ENCODE assay signal across 8 cellular contexts in genomic region chr2:15939854-15940660, GRCh38. TPM values are rescaled to one million over a fixed set of nuclear protein-coding genes. Genes with fewer than 3 reads are reported as not detected.
DNase-seq lines count a peak whose midpoint lies in the region; ATAC-seq and TF ChIP-seq lines count a peak whose summit lies in the region.

MYCN (plus strand) TSS chr2:15940550; CDS start chr2:15942065, 1,515 bp downstream.

- H4K5ac ChIP-seq in mesendoderm (ENCODE audit: low read length) = no peak within 1 kb of the TSS

- peaks cover 10% of the 10 kb centered on the region for H3K27me3 Mint-ChIP-seq in endodermal cell (ENCODE audit: insufficient read depth)
- peaks cover 60 to 81% of the 10 kb centered on the region in 2 donors for H3K27me3 Mint-ChIP-seq in stimulated activated naive B cell treated with anti-CD40 and anti-IgM and Interleukin-4, amounts not matched to agents 10 μg/mL and 1 μg/mL and 100 μg/mL, for 72 hours

- H3K4me2 ChIP-seq in BLaER1 treated with 17β-estradiol and CSF1 and Interleukin-3, amounts not matched to agents 10 nM and 100 nM = peak within 1 kb of the TSS; percentile 97 to 100 (median 99)
- H3K4me2 ChIP-seq in mesendoderm (ENCODE audit: low read length) = peak within 1 kb of the TSS; percentile 89

- H3K9ac ChIP-seq in BLaER1 treated with 17β-estradiol and CSF1 and Interleukin-3, amounts not matched to agents 10 nM and 100 nM = peak within 1 kb of the TSS in 10 of 11 experiments; percentile 5 to 75 (median 65); a peak in 20 of 22 replicates
- H3K9ac ChIP-seq in endodermal cell (ENCODE audit: extremely low read depth, low read length, poor library complexity, severe bottlenecking) (peak within 1 kb of the TSS; percentile 64), mesendoderm (ENCODE audit: low read length) (peak within 1 kb of the TSS; percentile 90)

- ATAC-seq in GM21390 (IDR thresholded peaks at IDR 0.05; ENCODE audit: unreplicated experiment) (peak; percentile 14), GM19395 (IDR thresholded peaks at IDR 0.05; ENCODE audit: unreplicated experiment) (no peak)
- peak; percentile 39 to 40 for ATAC-seq in stimulated activated naive B cell treated with anti-CD40 and anti-IgM and Interleukin-4, amounts not matched to agents 10 μg/mL and 1 μg/mL and 100 μg/mL, for 72 hours (replicated peaks)

- no peaks in the 10 kb centered on the region for H3K36me3 ChIP-seq in BLaER1 treated with 17β-estradiol and CSF1 and Interleukin-3, amounts not matched to agents 10 nM and 100 nM
- H3K36me3 ChIP-seq in endodermal cell (ENCODE audit: control insufficient read depth, insufficient read depth, low read length) (peaks cover 5% of the 10 kb centered on the region), mesendoderm (ENCODE audit: control insufficient read depth, insufficient read depth, low read length) (no peaks in the 10 kb centered on the region)

- peak within 1 kb of the TSS; percentile 97 for H3K4me3 Mint-ChIP-seq in endodermal cell
- peak within 1 kb of the TSS; percentile 56 to 80 for H3K4me3 Mint-ChIP-seq in stimulated activated naive B cell treated with anti-CD40 and anti-IgM and Interleukin-4, amounts not matched to agents 10 μg/mL and 1 μg/mL and 100 μg/mL, for 72 hours

- WGBS in endodermal cell (ENCODE audit: insufficient coverage in 1 of 2, insufficient read length in 1 of 2), 2 experiments = 0% methylated on average over 22 to 45 of the region's 47 CpGs
- WGBS in mesendoderm (ENCODE audit: extremely low coverage, insufficient coverage, low lambda C conversion rate) = no CpG with 5 or more reads among the region's 47 CpGs

- peak within 1 kb of the TSS; percentile 81 for H2BK5ac ChIP-seq in mesendoderm (ENCODE audit: low read length)

- peaks cover 17% of the 10 kb centered on the region for H3K4me1 Mint-ChIP-seq in endodermal cell
- H3K4me1 Mint-ChIP-seq in stimulated activated naive B cell treated with anti-CD40 and anti-IgM and Interleukin-4, amounts not matched to agents 10 μg/mL and 1 μg/mL and 100 μg/mL, for 72 hours = peaks cover 12 to 34% of the 10 kb centered on the region in 2 donors

- H3K79me2 ChIP-seq in mesendoderm (ENCODE audit: control insufficient read depth, insufficient read depth, low read length) = peaks cover 45% of the 10 kb centered on the region

- peak within 1 kb of the TSS in 8 of 11 experiments; percentile 28 to 59 (median 46); a peak in 10 of 22 replicates for H3K27ac ChIP-seq in BLaER1 treated with 17β-estradiol and CSF1 and Interleukin-3, amounts not matched to agents 10 nM and 100 nM
- H3K27ac ChIP-seq in endodermal cell (ENCODE audit: low read depth, low read length) (peak within 1 kb of the TSS; percentile 98), mesendoderm (ENCODE audit: low read depth, low read length) (peak within 1 kb of the TSS; percentile 27)

- TF ChIP-seq CTCF in endodermal cell (conservative IDR thresholded peaks at IDR 0.05) = peak; percentile 23

- no peak within 1 kb of the TSS for H3K23ac ChIP-seq in mesendoderm (ENCODE audit: low read length)

- H2BK15ac ChIP-seq in mesendoderm (replicated peaks; ENCODE audit: low read depth) = no peak within 1 kb of the TSS

- H3K18ac ChIP-seq in mesendoderm (ENCODE audit: low read length) = peak within 1 kb of the TSS; percentile 98

- peak within 1 kb of the TSS; percentile 58 to 72 (median 66) for H3K4me3 ChIP-seq in BLaER1 treated with 17β-estradiol and CSF1 and Interleukin-3, amounts not matched to agents 10 nM and 100 nM
- H3K4me3 ChIP-seq in endodermal cell (ENCODE audit: low read length) (peak within 1 kb of the TSS; percentile 87), mesendoderm (ENCODE audit: low read length) (peak within 1 kb of the TSS; percentile 85)

- no peak within 1 kb of the TSS for H2AK5ac ChIP-seq in mesendoderm (ENCODE audit: low read length)

- peaks cover 33 to 53% (median 40%) of the 10 kb centered on the region in 11 experiments for H3K27me3 ChIP-seq in BLaER1 treated with 17β-estradiol and CSF1 and Interleukin-3, amounts not matched to agents 10 nM and 100 nM
- peaks cover 11% of the 10 kb centered on the region for H3K27me3 ChIP-seq in endodermal cell (ENCODE audit: control insufficient read depth, insufficient read depth, low read length, poor library complexity, severe bottlenecking)
- no peaks in the 10 kb centered on the region for H3K27me3 ChIP-seq in mesendoderm (ENCODE audit: insufficient read depth, low read length, poor library complexity)

- no peak within 1 kb of the TSS for H4K8ac ChIP-seq in mesendoderm (ENCODE audit: low read depth, low read length)

- H2BK120ac ChIP-seq in mesendoderm (ENCODE audit: low read depth, low read length) = peak within 1 kb of the TSS; percentile 29

- H3K56ac ChIP-seq in mesendoderm (ENCODE audit: low read length) = peak within 1 kb of the TSS; percentile 95

- DNase-seq in NCI-H146 treated with DMSO at 0.1 percent for 48 hours (lab: John Stamatoyannopoulos, UW; ENCODE audit: unreplicated experiment) (peak; percentile 81), endodermal cell (peak; percentile 96), mesendoderm (peak; percentile 98)
- DNase-seq in activated CD4-positive, alpha-beta T cell treated with anti-CD3 and anti-CD28 coated beads for 48 hours = peak; percentile 63
- peak; percentile 33 for DNase-seq in stimulated activated naive B cell treated with anti-CD40 and anti-IgM and Interleukin-4, amounts not matched to agents 10 μg/mL and 1 μg/mL and 100 μg/mL, for 72 hours

- peak within 1 kb of the TSS; percentile 96 for H3K27ac Mint-ChIP-seq in endodermal cell
- H3K27ac Mint-ChIP-seq in stimulated activated naive B cell treated with anti-CD40 and anti-IgM and Interleukin-4, amounts not matched to agents 10 μg/mL and 1 μg/mL and 100 μg/mL, for 72 hours = no peak within 1 kb of the TSS

- H3K9me3 Mint-ChIP-seq in endodermal cell = no peaks in the 10 kb centered on the region
- H3K9me3 Mint-ChIP-seq in stimulated activated naive B cell treated with anti-CD40 and anti-IgM and Interleukin-4, amounts not matched to agents 10 μg/mL and 1 μg/mL and 100 μg/mL, for 72 hours = no peaks in the 10 kb centered on the region

- no peaks in the 10 kb centered on the region for H3K9me3 ChIP-seq in BLaER1 treated with 17β-estradiol and CSF1 and Interleukin-3, amounts not matched to agents 10 nM and 100 nM (replicated peaks in 1 of 11)
- H3K9me3 ChIP-seq in endodermal cell (ENCODE audit: control insufficient read depth, low read length) = no peaks in the 10 kb centered on the region

- H3K36me3 Mint-ChIP-seq in endodermal cell (ENCODE audit: low read depth) = peaks cover 22% of the 10 kb centered on the region
- no peaks in the 10 kb centered on the region for H3K36me3 Mint-ChIP-seq in stimulated activated naive B cell treated with anti-CD40 and anti-IgM and Interleukin-4, amounts not matched to agents 10 μg/mL and 1 μg/mL and 100 μg/mL, for 72 hours

- H4K20me1 ChIP-seq in BLaER1 treated with 17β-estradiol and CSF1 and Interleukin-3, amounts not matched to agents 10 nM and 100 nM = peaks cover 0 to 32% (median 26%) of the 10 kb centered on the region in 11 experiments; a peak in 13 of 22 replicates

- peak within 1 kb of the TSS; percentile 93 for H3K4ac ChIP-seq in mesendoderm (ENCODE audit: low read depth, low read length)

- peaks cover 2% of the 10 kb centered on the region for H3K79me1 ChIP-seq in mesendoderm (ENCODE audit: low read length)

- peaks cover 20 to 50% (median 44%) of the 10 kb centered on the region in 10 experiments for H3K4me1 ChIP-seq in BLaER1 treated with 17β-estradiol and CSF1 and Interleukin-3, amounts not matched to agents 10 nM and 100 nM
- H3K4me1 ChIP-seq in endodermal cell (ENCODE audit: control insufficient read depth, insufficient read depth, low read length) (no peaks in the 10 kb centered on the region), mesendoderm (ENCODE audit: control insufficient read depth, low read depth, low read length) (peaks cover 2% of the 10 kb centered on the region)

RNA-seq across cellular contexts. Expression of gene MYCN, which starts in this region (rescaled TPM):
- 10 to 100 TPM; 36.8 to 52.3 TPM for total RNA-seq in endodermal cell
- 75.7 TPM for polyA plus RNA-seq in endodermal cell (2013, experiment 1 of 2)
- polyA plus RNA-seq in endodermal cell (2013, experiment 2 of 2) = 74.7 TPM
- 26.6 TPM for polyA plus RNA-seq in mesendoderm (2013, experiment 1 of 2)
- 29.1 TPM for polyA plus RNA-seq in mesendoderm (2013, experiment 2 of 2)

Comparison
In these comparisons a context has a peak if more than half of its experiments do, and no peak if none do; other contexts are left out.
1. H3K27ac ChIP-seq: peak in every context shown above with its lines; median percentile 98 in endodermal cell; 46 in BLaER1 treated with 17β-estradiol and CSF1 and Interleukin-3, amounts not matched to agents 10 nM and 100 nM; 27 in mesendoderm.
2. DNase-seq: peak in every context shown above with its lines; median percentile 98 in mesendoderm; 96 in endodermal cell; 81 in NCI-H146 treated with DMSO at 0.1 percent for 48 hours; 63 in activated CD4-positive, alpha-beta T cell treated with anti-CD3 and anti-CD28 coated beads for 48 hours; 33 in stimulated activated naive B cell treated with anti-CD40 and anti-IgM and Interleukin-4, amounts not matched to agents 10 μg/mL and 1 μg/mL and 100 μg/mL, for 72 hours.